ENCODE assay signal across 34 cellular contexts in genomic region chr4:13464973-13465372, GRCh38.
"Had no signal": no experiment of that assay in that cellular context is flagged by ENCODE, and none has a peak within 500 bp of the region (broad histone marks: within the 10 kb centered on the region; RNA-seq: fewer than 3 reads in every experiment).

No MANE protein-coding gene starts in this region.

- H3K27ac ChIP-seq: ascending aorta, cardiac muscle cell, colonic mucosa, PC-9, WERI-Rb-1 had no signal

- H3K4me1 Mint-ChIP-seq: activated naive CD4-positive, alpha-beta T cell treated with anti-CD3 and anti-CD28 coated beads, Interleukin-2, amount 10 ng/mL, durations not matched to agents 7 days and 5 days; activated naive CD8-positive, alpha-beta T cell treated with anti-CD3 and anti-CD28 coated beads, Interleukin-2, amount 10 ng/mL, durations not matched to agents 7 days and 5 days had no signal

- H3K4me1 ChIP-seq: ascending aorta, colonic mucosa had no signal

- H3K9me3 ChIP-seq: ascending aorta, colonic mucosa had no signal

- H3K27me3 ChIP-seq: ascending aorta, cardiac muscle cell, colonic mucosa had no signal

- DNase-seq: activated CD4-positive, alpha-beta memory T cell treated with anti-CD3 and anti-CD28 coated beads, Interleukin-2, amount 10 ng/mL, durations not matched to agents 7 days and 5 days; activated CD4-positive, alpha-beta T cell treated with anti-CD3 and anti-CD28 coated beads for 1 hour; activated CD4-positive, alpha-beta T cell treated with anti-CD3 and anti-CD28 coated beads, Interleukin-2, amount 50 U/mL, for 1 hour; activated CD4-positive, CD25-positive, alpha-beta regulatory T cell; activated CD8-positive, alpha-beta memory T cell treated with anti-CD3 and anti-CD28 coated beads for 24 hours; activated CD8-positive, alpha-beta memory T cell treated with anti-CD3 and anti-CD28 coated beads, Interleukin-2, amount 10 ng/mL, durations not matched to agents 7 days and 5 days; activated CD8-positive, alpha-beta memory T cell treated with anti-CD3 and anti-CD28 coated beads, Interleukin-2, amount 50 U/mL, for 48 hours; activated effector memory CD4-positive, alpha-beta T cell treated with Interleukin-2 at 50 U/mL for 16 hours; activated naive CD4-positive, alpha-beta T cell treated with anti-CD3 and anti-CD28 coated beads, Interleukin-2, amount 10 ng/mL, durations not matched to agents 7 days and 5 days; activated naive CD8-positive, alpha-beta T cell treated with anti-CD3 and anti-CD28 coated beads, Interleukin-2, amount 10 ng/mL, durations not matched to agents 7 days and 5 days; amygdala; colonic mucosa; NCI-H1092 treated with DMSO at 0.1 percent for 48 hours; NCI-H1417; NCI-H146; NCI-H187; NCI-H2029 treated with DMSO at 0.1 percent for 48 hours; NCI-H2107; NCI-H2171; NCI-H510A; NCI-H526; NCI-H748 treated with DMSO at 0.1 percent for 48 hours; NK-92 treated with Interleukin-12 subunit alpha and Interleukin-12 subunit beta, amount 100 ng/mL, for 24 hours; PC-9; Right ventricle myocardium superior; SW 1271; T-helper 1 cell; T1000; WERI-Rb-1 had no signal

- H3K4me2 ChIP-seq: PC-9 had no signal

- H3K27ac Mint-ChIP-seq: activated CD4-positive, alpha-beta memory T cell treated with anti-CD3 and anti-CD28 coated beads, Interleukin-2, amount 10 ng/mL, durations not matched to agents 7 days and 5 days; activated CD8-positive, alpha-beta memory T cell treated with anti-CD3 and anti-CD28 coated beads, Interleukin-2, amount 10 ng/mL, durations not matched to agents 7 days and 5 days; activated naive CD4-positive, alpha-beta T cell treated with anti-CD3 and anti-CD28 coated beads, Interleukin-2, amount 10 ng/mL, durations not matched to agents 7 days and 5 days; activated naive CD8-positive, alpha-beta T cell treated with anti-CD3 and anti-CD28 coated beads, Interleukin-2, amount 10 ng/mL, durations not matched to agents 7 days and 5 days had no signal

- H3K27me3 Mint-ChIP-seq: activated CD4-positive, alpha-beta memory T cell treated with anti-CD3 and anti-CD28 coated beads, Interleukin-2, amount 10 ng/mL, durations not matched to agents 7 days and 5 days; activated CD8-positive, alpha-beta memory T cell treated with anti-CD3 and anti-CD28 coated beads, Interleukin-2, amount 10 ng/mL, durations not matched to agents 7 days and 5 days; activated naive CD4-positive, alpha-beta T cell treated with anti-CD3 and anti-CD28 coated beads, Interleukin-2, amount 10 ng/mL, durations not matched to agents 7 days and 5 days; activated naive CD8-positive, alpha-beta T cell treated with anti-CD3 and anti-CD28 coated beads, Interleukin-2, amount 10 ng/mL, durations not matched to agents 7 days and 5 days; central memory CD8-positive, alpha-beta T cell had no signal

- ATAC-seq: activated CD8-positive, alpha-beta memory T cell treated with anti-CD3 and anti-CD28 coated beads, Interleukin-2, amount 10 ng/mL, durations not matched to agents 7 days and 5 days; K562 had no signal

- H3K4me3 ChIP-seq: ascending aorta, cardiac muscle cell, colonic mucosa, K562, PC-9 had no signal

- H3K36me3 ChIP-seq: cardiac muscle cell, colonic mucosa, WERI-Rb-1 had no signal

- H2AFZ ChIP-seq: PC-9 had no signal

- FAIRE-seq: RCC 7860 had no signal

- H3K9me3 Mint-ChIP-seq: activated naive CD4-positive, alpha-beta T cell treated with anti-CD3 and anti-CD28 coated beads, Interleukin-2, amount 10 ng/mL, durations not matched to agents 7 days and 5 days; central memory CD8-positive, alpha-beta T cell had no signal

- H3K4me3 Mint-ChIP-seq: activated CD4-positive, alpha-beta memory T cell treated with anti-CD3 and anti-CD28 coated beads, Interleukin-2, amount 10 ng/mL, durations not matched to agents 7 days and 5 days; activated CD8-positive, alpha-beta memory T cell treated with anti-CD3 and anti-CD28 coated beads, Interleukin-2, amount 10 ng/mL, durations not matched to agents 7 days and 5 days; activated naive CD4-positive, alpha-beta T cell treated with anti-CD3 and anti-CD28 coated beads, Interleukin-2, amount 10 ng/mL, durations not matched to agents 7 days and 5 days; activated naive CD8-positive, alpha-beta T cell treated with anti-CD3 and anti-CD28 coated beads, Interleukin-2, amount 10 ng/mL, durations not matched to agents 7 days and 5 days; central memory CD8-positive, alpha-beta T cell had no signal
